Comparison of ENCODE assay signal across 8 cellular contexts in the genomic region with DNA sequence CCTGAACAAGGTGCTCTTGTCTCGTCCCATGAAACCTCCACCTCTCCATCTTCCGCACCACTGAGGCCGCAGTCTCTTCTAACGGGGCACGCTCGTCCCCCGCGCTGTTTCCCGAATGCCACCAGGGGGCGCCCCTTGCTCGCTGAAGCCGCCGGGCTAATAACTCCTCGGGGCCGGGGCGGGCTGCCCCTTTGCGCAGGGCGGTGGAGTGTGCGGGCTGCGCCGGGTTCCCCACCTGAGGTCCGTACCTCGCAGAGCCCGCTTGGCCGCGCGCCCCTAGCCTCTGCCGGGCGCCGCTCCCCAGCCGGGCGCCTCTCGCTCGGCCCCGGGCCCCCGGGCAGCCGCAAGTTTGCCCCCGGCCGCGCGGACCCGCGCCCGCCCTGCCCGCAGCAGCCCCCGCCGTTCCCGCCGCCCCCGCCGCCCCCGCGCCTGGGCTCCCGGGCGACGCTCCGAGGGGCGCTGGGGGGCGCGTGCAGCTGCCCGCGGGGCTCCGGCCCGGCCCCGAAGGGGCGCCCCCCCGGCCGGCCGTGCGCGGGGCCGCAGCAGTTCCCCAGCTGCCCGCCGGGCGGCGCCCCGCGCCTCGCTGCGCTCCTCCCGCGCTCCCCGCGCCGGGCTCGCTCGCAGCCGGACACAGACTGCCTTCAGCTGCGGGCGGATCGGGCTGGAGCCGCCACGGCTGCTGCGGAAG. TPM values are rescaled to one million over a fixed set of nuclear protein-coding genes. Genes with fewer than 3 reads are reported as not detected.
DNase-seq lines count a peak whose midpoint lies in the region; ATAC-seq and TF ChIP-seq lines count a peak whose summit lies in the region.

A gene with protein sequence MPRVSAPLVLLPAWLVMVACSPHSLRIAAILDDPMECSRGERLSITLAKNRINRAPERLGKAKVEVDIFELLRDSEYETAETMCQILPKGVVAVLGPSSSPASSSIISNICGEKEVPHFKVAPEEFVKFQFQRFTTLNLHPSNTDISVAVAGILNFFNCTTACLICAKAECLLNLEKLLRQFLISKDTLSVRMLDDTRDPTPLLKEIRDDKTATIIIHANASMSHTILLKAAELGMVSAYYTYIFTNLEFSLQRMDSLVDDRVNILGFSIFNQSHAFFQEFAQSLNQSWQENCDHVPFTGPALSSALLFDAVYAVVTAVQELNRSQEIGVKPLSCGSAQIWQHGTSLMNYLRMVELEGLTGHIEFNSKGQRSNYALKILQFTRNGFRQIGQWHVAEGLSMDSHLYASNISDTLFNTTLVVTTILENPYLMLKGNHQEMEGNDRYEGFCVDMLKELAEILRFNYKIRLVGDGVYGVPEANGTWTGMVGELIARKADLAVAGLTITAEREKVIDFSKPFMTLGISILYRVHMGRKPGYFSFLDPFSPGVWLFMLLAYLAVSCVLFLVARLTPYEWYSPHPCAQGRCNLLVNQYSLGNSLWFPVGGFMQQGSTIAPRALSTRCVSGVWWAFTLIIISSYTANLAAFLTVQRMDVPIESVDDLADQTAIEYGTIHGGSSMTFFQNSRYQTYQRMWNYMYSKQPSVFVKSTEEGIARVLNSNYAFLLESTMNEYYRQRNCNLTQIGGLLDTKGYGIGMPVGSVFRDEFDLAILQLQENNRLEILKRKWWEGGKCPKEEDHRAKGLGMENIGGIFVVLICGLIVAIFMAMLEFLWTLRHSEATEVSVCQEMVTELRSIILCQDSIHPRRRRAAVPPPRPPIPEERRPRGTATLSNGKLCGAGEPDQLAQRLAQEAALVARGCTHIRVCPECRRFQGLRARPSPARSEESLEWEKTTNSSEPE (plus strand): TSS at position 633 of the 688 bp plus-strand sequence. CDS start 148,571 bp downstream, outside the sequence.

- H3K4me1 ChIP-seq in A673 (ENCODE audit: insufficient read depth, low read length, poor library complexity, severe bottlenecking), result no peaks in the 10 kb centered on the region

- ATAC-seq in GM18517 (IDR thresholded peaks at IDR 0.05; ENCODE audit: unreplicated experiment), result peak; percentile 68
- ATAC-seq in HG03066 (IDR thresholded peaks at IDR 0.05; ENCODE audit: low read depth, unreplicated experiment), result peak; percentile 70

- H3K27me3 ChIP-seq in A673 (replicated peaks; ENCODE audit: insufficient read depth, low read depth, low read length, poor library complexity) (peaks cover 41% of the 10 kb centered on the region), kidney epithelial cell (ENCODE audit: control insufficient read depth, insufficient read depth, low read length) (peaks cover 26% of the 10 kb centered on the region)

- CTCF ChIA-PET in A673 (lab: Charles Lee), result interaction anchor here (0.6 to 2.3 kb wide), 7 partner anchors 174 to 740 kb away, joined by 3 to 20 read pairs (median 4); a partner anchor contains a TSS

- no peaks in the 10 kb centered on the region for H3K9me3 ChIP-seq in A673 (ENCODE audit: low read depth, low read length, poor library complexity, severe bottlenecking)

- DNase-seq in A673 (ENCODE audit: low spot score), result peak; percentile 90
- peak; percentile 85 for DNase-seq in NCI-H2227 (lab: John Stamatoyannopoulos, UW; ENCODE audit: unreplicated experiment)
- peak; percentile 53 for DNase-seq in activated CD4-positive, CD25-positive, alpha-beta regulatory T cell treated with anti-CD3 and anti-CD28 coated beads, Interleukin-2, amount 50 U/mL, for 16 hours (ENCODE audit: low read depth, low spot score)
- DNase-seq in caudate nucleus (lab: John Stamatoyannopoulos, UW), result peak in 57 of 61 donors; percentile 19 to 85 (median 68)
- no peak for DNase-seq in kidney epithelial cell (ENCODE audit: low read depth)
- DNase-seq in stimulated activated CD4-positive, alpha-beta T cell treated with anti-CD3 and anti-CD28 coated beads, Interleukin-1b, Interleukin-23, amount 100 ng/mL, for 24 hours (ENCODE audit: low read depth in 4 of 4, low spot score in 1 of 4), result peak; percentile 61 to 69 (median 66)

- H3K36me3 ChIP-seq in A673 (ENCODE audit: insufficient read depth, low read length, poor library complexity, severe bottlenecking), result no peaks in the 10 kb centered on the region
- no peaks in the 10 kb centered on the region for H3K36me3 ChIP-seq in kidney epithelial cell (ENCODE audit: control insufficient read depth, insufficient read depth, low read length)

- TF ChIP-seq CTCF in A673 (conservative IDR thresholded peaks at IDR 0.05; ENCODE audit: low read depth, low read length) (peak; percentile 97), kidney epithelial cell (IDR thresholded peaks at IDR 0.05; ENCODE audit: insufficient read depth, low read length, poor library complexity, severe bottlenecking) (peak; percentile 93)

- no TSS peak for BruUV-seq in A673 (replicated peaks; lab: Mats Ljungman, UMichigan)

- POLR2A ChIA-PET in A673 (lab: Charles Lee; ENCODE audit: low non-redundant PET), result no interaction called here

- H3K4me3 ChIP-seq in A673 (ENCODE audit: low read depth, low read length, poor library complexity, severe bottlenecking) (peak within 1 kb of the TSS; percentile 41), kidney epithelial cell (ENCODE audit: low read depth, low read length) (peak within 1 kb of the TSS; percentile 34)

- intact Hi-C loops in A673 (cut with micrococcal nuclease; ENCODE audit: unreplicated experiment), result loop anchor here (1.0 to 2.0 kb wide), 5 partner anchors 174 to 684 kb away; no protein-coding TSS in a partner anchor

- H3K27ac ChIP-seq in A673 (ENCODE audit: low read depth, low read length, poor library complexity, severe bottlenecking), result no peak within 1 kb of the TSS
- peak within 1 kb of the TSS; percentile 59 for H3K27ac ChIP-seq in caudate nucleus (ENCODE audit: low read depth, low read length)

RNA-seq across cellular contexts. Expression of the gene that starts here (rescaled TPM):
- not detected in 2 replicates for total RNA-seq in A673 (2021)
- total RNA-seq in kidney epithelial cell, result 0.14 and 0.17 TPM in 2 replicates

Comparison
In these comparisons a context has a peak if more than half of its experiments do, and no peak if none do; other contexts are left out.
1. Peak in DNase-seq and H3K4me3 ChIP-seq in A673; RNA of the gene not detected or under 1 TPM.